9 cellular contexts compared by ENCODE assay signal in the genomic region with DNA sequence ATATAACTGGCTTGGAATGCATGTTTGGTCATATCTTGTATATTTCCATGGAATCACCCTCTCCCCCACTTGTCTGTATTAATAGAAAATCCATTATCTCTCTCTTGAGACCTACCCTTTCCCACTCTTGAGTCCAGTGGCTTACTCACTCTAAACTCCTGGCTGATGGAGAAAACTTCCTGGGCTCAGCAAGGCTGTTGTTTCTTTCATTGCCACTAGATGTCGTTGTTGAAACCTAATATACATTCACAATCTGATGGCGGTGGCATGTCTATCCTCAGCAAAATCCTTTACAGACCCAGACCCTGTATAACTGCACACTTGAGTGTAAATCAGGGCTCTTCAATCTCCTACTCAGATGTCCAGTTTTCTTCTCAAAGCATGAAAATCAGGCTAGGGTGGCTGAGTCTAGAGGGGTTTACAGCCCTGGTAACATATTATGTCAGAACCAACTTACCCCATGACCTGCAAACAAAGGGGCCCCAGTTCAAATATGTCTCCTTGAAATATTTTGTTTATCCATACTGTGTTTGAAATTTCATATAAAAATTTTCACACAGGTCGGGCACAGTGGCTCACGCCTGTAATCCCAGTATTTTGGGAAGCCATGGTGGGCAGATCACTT.
A peak's percentile ranks its signal among the peaks of the same experiment; 100 is the strongest.
DNase-seq lines count a peak whose midpoint lies in the region; ATAC-seq and TF ChIP-seq lines count a peak whose summit lies in the region.
"Had no signal": no experiment of that assay in that cellular context is flagged by ENCODE, and none has a peak within 500 bp of the region (broad histone marks: within the 10 kb centered on the region; RNA-seq: fewer than 3 reads in every experiment).

No MANE protein-coding gene starts in this region.

- no peaks in the 10 kb centered on the region; the same call in 1 of the 2 replicates for H3K4me1 Mint-ChIP-seq in WTC11

- H3K27ac ChIP-seq in psoas muscle = no peak overlapping the region
- H3K27ac ChIP-seq: SJSA1 had no signal

- H3K27me3 Mint-ChIP-seq in WTC11 (ENCODE audit: low read depth) = no peaks in the 10 kb centered on the region; the same call in 1 of the 2 replicates

- H3K9me3 Mint-ChIP-seq in WTC11 = peaks cover 30% of the 10 kb centered on the region

- H3K27me3 ChIP-seq in psoas muscle (ENCODE audit: insufficient read depth in 3 of 3, low read length in 2 of 3) = no peaks in the 10 kb centered on the region
- H3K27me3 ChIP-seq: SJSA1 had no signal

- WGBS in psoas muscle, 3 donors = 52 to 55% (median 55%) methylated on average over 4 of the region's 4 CpGs

- H3K4me3 ChIP-seq in AG10803 (ENCODE audit: low read length) = no peak overlapping the region
- no peak overlapping the region for H3K4me3 ChIP-seq in foreskin fibroblast (ENCODE audit: low read depth in 1 of 2, low read length in 2 of 2)
- no peak overlapping the region for H3K4me3 ChIP-seq in psoas muscle
- H3K4me3 ChIP-seq: SJSA1 had no signal

- H3K27ac Mint-ChIP-seq in WTC11 = no peak overlapping the region

- DNase-seq in AG10803 (ENCODE audit: low read depth) (peak; percentile 54), NCI-H128 (lab: John Stamatoyannopoulos, UW; ENCODE audit: unreplicated experiment) (peak; percentile 0), WTC11 (ENCODE audit: low spot score) (peak; percentile 19), foreskin fibroblast (peak; percentile 41 to 71), psoas muscle (no peak)

- H3K36me3 Mint-ChIP-seq in WTC11 = peaks cover 21% of the 10 kb centered on the region

- CTCF ChIA-PET in WTC11 (lab: Charles Lee) = no interaction called here

- no peak overlapping the region for H3K4me3 Mint-ChIP-seq in WTC11

- no peaks in the 10 kb centered on the region for H3K36me3 ChIP-seq in psoas muscle (ENCODE audit: insufficient read depth in 1 of 2, low read depth in 1 of 2)
- H3K36me3 ChIP-seq: SJSA1 had no signal

- TF ChIP-seq CTCF in AG10803 (conservative IDR thresholded peaks at IDR 0.05; ENCODE audit: low read length) (peak; percentile 80), GM12874 (IDR thresholded peaks at IDR 0.05; ENCODE audit: insufficient read depth, low read depth, low read length) (peak; percentile 76), WTC11 (IDR thresholded peaks at IDR 0.05) (peak; percentile 64), foreskin fibroblast (IDR thresholded peaks at IDR 0.05; ENCODE audit: low read depth, low read length) (peak; percentile 73), psoas muscle (IDR thresholded peaks at IDR 0.05) (peak; percentile 53)

- POLR2A ChIA-PET in WTC11 (lab: Charles Lee) = no interaction called here

- H3K4me1 ChIP-seq in psoas muscle = no peaks in the 10 kb centered on the region
- H3K4me1 ChIP-seq: SJSA1 had no signal

- ATAC-seq in HG02610 (IDR thresholded peaks at IDR 0.05; ENCODE audit: unreplicated experiment) (peak; percentile 79), WTC11 (peak; percentile 89), psoas muscle (peak in 1 of 4 donors; percentile 32), HG02571 (IDR thresholded peaks at IDR 0.05; ENCODE audit: unreplicated experiment) (no peak)

- intact Hi-C loops in psoas muscle (cut with DNase I) = no loop called here

- no peaks in the 10 kb centered on the region for H3K9me3 ChIP-seq in psoas muscle
- H3K9me3 ChIP-seq: SJSA1 had no signal

TF ChIP-seq in WTC11, 78 proteins besides CTCF, POLR2A, EP300 and RAD21:
- TF ChIP-seq JUN (CRISPR knock-in tag; IDR thresholded peaks at IDR 0.05) (no peak), ZNF317 (CRISPR knock-in tag; IDR thresholded peaks at IDR 0.05; ENCODE audit: borderline replicate concordance, low read depth) (no peak), ZNF416 (CRISPR knock-in tag; IDR thresholded peaks at IDR 0.05) (no peak), ESRRA (CRISPR knock-in tag; IDR thresholded peaks at IDR 0.05; ENCODE audit: borderline replicate concordance) (no peak), MXD4 (CRISPR knock-in tag; IDR thresholded peaks at IDR 0.05; ENCODE audit: borderline replicate concordance) (no peak), MYBL2 (CRISPR knock-in tag; IDR thresholded peaks at IDR 0.05) (no peak), SP1 (CRISPR knock-in tag; conservative IDR thresholded peaks at IDR 0.05) (no peak), ETV6 (CRISPR knock-in tag; IDR thresholded peaks at IDR 0.05) (no peak), FOXJ3 (CRISPR knock-in tag; IDR thresholded peaks at IDR 0.05; ENCODE audit: borderline replicate concordance) (no peak)
- TF ChIP-seq, protein P1, sequence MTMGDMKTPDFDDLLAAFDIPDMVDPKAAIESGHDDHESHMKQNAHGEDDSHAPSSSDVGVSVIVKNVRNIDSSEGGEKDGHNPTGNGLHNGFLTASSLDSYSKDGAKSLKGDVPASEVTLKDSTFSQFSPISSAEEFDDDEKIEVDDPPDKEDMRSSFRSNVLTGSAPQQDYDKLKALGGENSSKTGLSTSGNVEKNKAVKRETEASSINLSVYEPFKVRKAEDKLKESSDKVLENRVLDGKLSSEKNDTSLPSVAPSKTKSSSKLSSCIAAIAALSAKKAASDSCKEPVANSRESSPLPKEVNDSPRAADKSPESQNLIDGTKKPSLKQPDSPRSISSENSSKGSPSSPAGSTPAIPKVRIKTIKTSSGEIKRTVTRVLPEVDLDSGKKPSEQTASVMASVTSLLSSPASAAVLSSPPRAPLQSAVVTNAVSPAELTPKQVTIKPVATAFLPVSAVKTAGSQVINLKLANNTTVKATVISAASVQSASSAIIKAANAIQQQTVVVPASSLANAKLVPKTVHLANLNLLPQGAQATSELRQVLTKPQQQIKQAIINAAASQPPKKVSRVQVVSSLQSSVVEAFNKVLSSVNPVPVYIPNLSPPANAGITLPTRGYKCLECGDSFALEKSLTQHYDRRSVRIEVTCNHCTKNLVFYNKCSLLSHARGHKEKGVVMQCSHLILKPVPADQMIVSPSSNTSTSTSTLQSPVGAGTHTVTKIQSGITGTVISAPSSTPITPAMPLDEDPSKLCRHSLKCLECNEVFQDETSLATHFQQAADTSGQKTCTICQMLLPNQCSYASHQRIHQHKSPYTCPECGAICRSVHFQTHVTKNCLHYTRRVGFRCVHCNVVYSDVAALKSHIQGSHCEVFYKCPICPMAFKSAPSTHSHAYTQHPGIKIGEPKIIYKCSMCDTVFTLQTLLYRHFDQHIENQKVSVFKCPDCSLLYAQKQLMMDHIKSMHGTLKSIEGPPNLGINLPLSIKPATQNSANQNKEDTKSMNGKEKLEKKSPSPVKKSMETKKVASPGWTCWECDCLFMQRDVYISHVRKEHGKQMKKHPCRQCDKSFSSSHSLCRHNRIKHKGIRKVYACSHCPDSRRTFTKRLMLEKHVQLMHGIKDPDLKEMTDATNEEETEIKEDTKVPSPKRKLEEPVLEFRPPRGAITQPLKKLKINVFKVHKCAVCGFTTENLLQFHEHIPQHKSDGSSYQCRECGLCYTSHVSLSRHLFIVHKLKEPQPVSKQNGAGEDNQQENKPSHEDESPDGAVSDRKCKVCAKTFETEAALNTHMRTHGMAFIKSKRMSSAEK (CRISPR knock-in tag; IDR thresholded peaks at IDR 0.05; ENCODE audit: borderline replicate concordance) = no peak
- TF ChIP-seq, protein P2, sequence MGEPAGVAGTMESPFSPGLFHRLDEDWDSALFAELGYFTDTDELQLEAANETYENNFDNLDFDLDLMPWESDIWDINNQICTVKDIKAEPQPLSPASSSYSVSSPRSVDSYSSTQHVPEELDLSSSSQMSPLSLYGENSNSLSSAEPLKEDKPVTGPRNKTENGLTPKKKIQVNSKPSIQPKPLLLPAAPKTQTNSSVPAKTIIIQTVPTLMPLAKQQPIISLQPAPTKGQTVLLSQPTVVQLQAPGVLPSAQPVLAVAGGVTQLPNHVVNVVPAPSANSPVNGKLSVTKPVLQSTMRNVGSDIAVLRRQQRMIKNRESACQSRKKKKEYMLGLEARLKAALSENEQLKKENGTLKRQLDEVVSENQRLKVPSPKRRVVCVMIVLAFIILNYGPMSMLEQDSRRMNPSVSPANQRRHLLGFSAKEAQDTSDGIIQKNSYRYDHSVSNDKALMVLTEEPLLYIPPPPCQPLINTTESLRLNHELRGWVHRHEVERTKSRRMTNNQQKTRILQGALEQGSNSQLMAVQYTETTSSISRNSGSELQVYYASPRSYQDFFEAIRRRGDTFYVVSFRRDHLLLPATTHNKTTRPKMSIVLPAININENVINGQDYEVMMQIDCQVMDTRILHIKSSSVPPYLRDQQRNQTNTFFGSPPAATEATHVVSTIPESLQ (CRISPR knock-in tag; IDR thresholded peaks at IDR 0.05) = no peak
- TF ChIP-seq, protein P3, sequence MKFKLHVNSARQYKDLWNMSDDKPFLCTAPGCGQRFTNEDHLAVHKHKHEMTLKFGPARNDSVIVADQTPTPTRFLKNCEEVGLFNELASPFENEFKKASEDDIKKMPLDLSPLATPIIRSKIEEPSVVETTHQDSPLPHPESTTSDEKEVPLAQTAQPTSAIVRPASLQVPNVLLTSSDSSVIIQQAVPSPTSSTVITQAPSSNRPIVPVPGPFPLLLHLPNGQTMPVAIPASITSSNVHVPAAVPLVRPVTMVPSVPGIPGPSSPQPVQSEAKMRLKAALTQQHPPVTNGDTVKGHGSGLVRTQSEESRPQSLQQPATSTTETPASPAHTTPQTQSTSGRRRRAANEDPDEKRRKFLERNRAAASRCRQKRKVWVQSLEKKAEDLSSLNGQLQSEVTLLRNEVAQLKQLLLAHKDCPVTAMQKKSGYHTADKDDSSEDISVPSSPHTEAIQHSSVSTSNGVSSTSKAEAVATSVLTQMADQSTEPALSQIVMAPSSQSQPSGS (CRISPR knock-in tag; IDR thresholded peaks at IDR 0.05; ENCODE audit: borderline replicate concordance, low read depth) = no peak
- TF ChIP-seq, protein P4, sequence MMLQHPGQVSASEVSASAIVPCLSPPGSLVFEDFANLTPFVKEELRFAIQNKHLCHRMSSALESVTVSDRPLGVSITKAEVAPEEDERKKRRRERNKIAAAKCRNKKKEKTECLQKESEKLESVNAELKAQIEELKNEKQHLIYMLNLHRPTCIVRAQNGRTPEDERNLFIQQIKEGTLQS (CRISPR knock-in tag; conservative IDR thresholded peaks at IDR 0.05) = no peak
- TF ChIP-seq, protein P5, sequence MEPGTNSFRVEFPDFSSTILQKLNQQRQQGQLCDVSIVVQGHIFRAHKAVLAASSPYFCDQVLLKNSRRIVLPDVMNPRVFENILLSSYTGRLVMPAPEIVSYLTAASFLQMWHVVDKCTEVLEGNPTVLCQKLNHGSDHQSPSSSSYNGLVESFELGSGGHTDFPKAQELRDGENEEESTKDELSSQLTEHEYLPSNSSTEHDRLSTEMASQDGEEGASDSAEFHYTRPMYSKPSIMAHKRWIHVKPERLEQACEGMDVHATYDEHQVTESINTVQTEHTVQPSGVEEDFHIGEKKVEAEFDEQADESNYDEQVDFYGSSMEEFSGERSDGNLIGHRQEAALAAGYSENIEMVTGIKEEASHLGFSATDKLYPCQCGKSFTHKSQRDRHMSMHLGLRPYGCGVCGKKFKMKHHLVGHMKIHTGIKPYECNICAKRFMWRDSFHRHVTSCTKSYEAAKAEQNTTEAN (CRISPR knock-in tag; IDR thresholded peaks at IDR 0.05) = no peak

Comparison
In these comparisons a context has a peak if more than half of its experiments do, and no peak if none do; other contexts are left out.
1. DNase-seq: peak in AG10803 (single experiment), NCI-H128 (single experiment), WTC11 (single experiment) and foreskin fibroblast (2 of 2); none in psoas muscle (0 of 2).
2. Peak in every context shown above with its lines, with median percentiles within 50 percentile points of each other: CTCF ChIP-seq.